In the genomic region with DNA sequence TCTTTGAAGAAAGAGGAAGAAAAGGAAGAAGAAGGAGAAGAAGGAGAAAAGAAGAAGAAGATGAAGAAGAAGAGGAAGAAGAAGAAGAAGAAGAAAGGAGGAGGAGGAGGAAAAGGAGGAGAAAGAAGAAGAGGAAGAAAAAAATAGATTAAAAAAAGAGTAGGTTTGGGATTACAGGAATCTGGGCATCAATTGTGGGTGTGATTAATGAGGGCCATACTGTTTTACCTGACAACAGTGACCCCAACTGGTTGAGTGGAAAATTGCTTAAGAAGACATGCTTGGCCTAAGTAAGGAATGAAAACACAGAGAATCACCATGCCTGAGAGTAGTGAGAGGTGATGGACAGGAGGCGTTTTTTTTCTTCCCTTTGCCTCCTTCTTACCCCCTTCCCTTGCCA, we compare ENCODE assay signal across 2 cellular contexts.
TF ChIP-seq lines count a peak whose summit lies in the region.

No MANE protein-coding gene starts in this region.

TF ChIP-seq in Ishikawa, 13 proteins besides CTCF, POLR2A, EP300 and RAD21 (continued from another document):
- no peak for TF ChIP-seq REST (IDR thresholded peaks at IDR 0.05; ENCODE audit: low read depth)
- TF ChIP-seq, protein P1, sequence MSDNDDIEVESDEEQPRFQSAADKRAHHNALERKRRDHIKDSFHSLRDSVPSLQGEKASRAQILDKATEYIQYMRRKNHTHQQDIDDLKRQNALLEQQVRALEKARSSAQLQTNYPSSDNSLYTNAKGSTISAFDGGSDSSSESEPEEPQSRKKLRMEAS (IDR thresholded peaks at IDR 0.05): no peak

TF ChIP-seq in HepG2, 621 proteins besides CTCF, POLR2A, EP300 and RAD21 (continued from another document):
- TF ChIP-seq, protein P2, sequence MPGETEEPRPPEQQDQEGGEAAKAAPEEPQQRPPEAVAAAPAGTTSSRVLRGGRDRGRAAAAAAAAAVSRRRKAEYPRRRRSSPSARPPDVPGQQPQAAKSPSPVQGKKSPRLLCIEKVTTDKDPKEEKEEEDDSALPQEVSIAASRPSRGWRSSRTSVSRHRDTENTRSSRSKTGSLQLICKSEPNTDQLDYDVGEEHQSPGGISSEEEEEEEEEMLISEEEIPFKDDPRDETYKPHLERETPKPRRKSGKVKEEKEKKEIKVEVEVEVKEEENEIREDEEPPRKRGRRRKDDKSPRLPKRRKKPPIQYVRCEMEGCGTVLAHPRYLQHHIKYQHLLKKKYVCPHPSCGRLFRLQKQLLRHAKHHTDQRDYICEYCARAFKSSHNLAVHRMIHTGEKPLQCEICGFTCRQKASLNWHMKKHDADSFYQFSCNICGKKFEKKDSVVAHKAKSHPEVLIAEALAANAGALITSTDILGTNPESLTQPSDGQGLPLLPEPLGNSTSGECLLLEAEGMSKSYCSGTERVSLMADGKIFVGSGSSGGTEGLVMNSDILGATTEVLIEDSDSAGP (CRISPR knock-in tag; IDR thresholded peaks at IDR 0.05; ENCODE audit: borderline replicate concordance): no peak
- TF ChIP-seq ZNF549 (CRISPR knock-in tag; IDR thresholded peaks at IDR 0.05) (no peak), ATF7-NPFF (CRISPR knock-in tag; IDR thresholded peaks at IDR 0.05; ENCODE audit: low read depth) (no peak), CHCHD3 (CRISPR knock-in tag; IDR thresholded peaks at IDR 0.05) (no peak), THAP7 (CRISPR knock-in tag; IDR thresholded peaks at IDR 0.05) (no peak), PRPF4 (IDR thresholded peaks at IDR 0.05; ENCODE audit: low read depth, low read length, poor library complexity, severe bottlenecking) (no peak), NFIB (CRISPR knock-in tag; IDR thresholded peaks at IDR 0.05; ENCODE audit: borderline replicate concordance) (no peak)
